In genomic region chr17:49039518-49039917, GRCh38 we compare ENCODE assay signal across 1 cellular context. TPM values are rescaled to one million over a fixed set of nuclear protein-coding genes. Genes with fewer than 3 reads are reported as not detected.
"Had no signal": no experiment of that assay in that cellular context is flagged by ENCODE, and none has a peak within 500 bp of the region (broad histone marks: within the 10 kb centered on the region; RNA-seq: fewer than 3 reads in every experiment).

No MANE protein-coding gene starts in this region.

RNA-seq across cellular contexts. Expression of gene IGF2BP1, which starts 42.3 kb away (rescaled TPM):
- total RNA-seq: Right ventricle myocardium superior had no signal
